21 cellular contexts compared by ENCODE assay signal in genomic region chrX:106007815-106008214, GRCh38. TPM values are rescaled to one million over a fixed set of nuclear protein-coding genes. Genes with fewer than 3 reads are reported as not detected.
A peak's percentile ranks its signal among the peaks of the same experiment; 100 is the strongest.
DNase-seq lines count a peak whose midpoint lies in the region; TF ChIP-seq lines count a peak whose summit lies in the region.
"Had no signal": no experiment of that assay in that cellular context is flagged by ENCODE, and none has a peak within 500 bp of the region (broad histone marks: within the 10 kb centered on the region; RNA-seq: fewer than 3 reads in every experiment).

No MANE protein-coding gene starts in this region.

- H3K79me2 ChIP-seq in hepatocyte (no peaks in the 10 kb centered on the region), MM.1S (ENCODE audit: low read length) (no peaks in the 10 kb centered on the region)

- no peak overlapping the region for H3K4me2 ChIP-seq in hepatocyte
- no peak overlapping the region for H3K4me2 ChIP-seq in MM.1S (ENCODE audit: low read depth, low read length)
- H3K4me2 ChIP-seq: A549; BLaER1 treated with 17β-estradiol and CSF1 and Interleukin-3, amounts not matched to agents 10 nM and 100 nM had no signal

- no peak overlapping the region for H3K27ac ChIP-seq in hepatocyte
- H3K27ac ChIP-seq in liver (ENCODE audit: low read depth in 1 of 2, low read length in 2 of 2), result peak overlapping the region; percentile 82 to 88
- H3K27ac ChIP-seq in MM.1S (ENCODE audit: low read length), result no peak overlapping the region
- H3K27ac ChIP-seq: A549; BLaER1 treated with 17β-estradiol and CSF1 and Interleukin-3, amounts not matched to agents 10 nM and 100 nM; GM23248 had no signal

- H3K9me3 ChIP-seq in hepatocyte (ENCODE audit: low read depth) (no peaks in the 10 kb centered on the region), liver (ENCODE audit: control insufficient read depth in 4 of 4, low read length in 3 of 4) (no peaks in the 10 kb centered on the region), MM.1S (replicated peaks; ENCODE audit: insufficient read depth, low read length) (no peaks in the 10 kb centered on the region)
- H3K9me3 ChIP-seq: A549, BE2C had no signal

- H3F3A ChIP-seq in MM.1S (ENCODE audit: insufficient read depth, low read length), result no peaks in the 10 kb centered on the region

- TF ChIP-seq CTCF in hepatocyte (IDR thresholded peaks at IDR 0.05; ENCODE audit: poor library complexity) (no peak), liver (IDR thresholded peaks at IDR 0.05; ENCODE audit: low read depth, low read length, missing input control) (no peak), MM.1S (IDR thresholded peaks at IDR 0.05; ENCODE audit: low read length) (no peak)

- H3K9me2 ChIP-seq in hepatocyte (replicated peaks; ENCODE audit: insufficient read depth) (no peaks in the 10 kb centered on the region), MM.1S (replicated peaks; ENCODE audit: insufficient read depth, low read length) (no peaks in the 10 kb centered on the region)

- H3K27me3 ChIP-seq in hepatocyte (no peaks in the 10 kb centered on the region), liver (ENCODE audit: control insufficient read depth in 4 of 4, insufficient read depth in 4 of 4, low read length in 3 of 4) (no peaks in the 10 kb centered on the region), MM.1S (replicated peaks; ENCODE audit: insufficient read depth, low read length) (no peaks in the 10 kb centered on the region)
- H3K27me3 ChIP-seq: BE2C had no signal

- peak in 1 of 2 donors; percentile 19 for TF ChIP-seq RAD21 in liver (IDR thresholded peaks at IDR 0.05)

- no peak overlapping the region for H3K4me3 ChIP-seq in hepatocyte
- H3K4me3 ChIP-seq in liver (ENCODE audit: low read depth in 1 of 3, low read length in 3 of 3), result peak overlapping the region in 2 of 3 donors; percentile 6 to 47
- H3K4me3 ChIP-seq in MM.1S (ENCODE audit: low read length), result no peak overlapping the region
- H3K4me3 ChIP-seq: A549; BLaER1 treated with 17β-estradiol and CSF1 and Interleukin-3, amounts not matched to agents 10 nM and 100 nM; GM23248 had no signal

- H3K9ac ChIP-seq in liver (ENCODE audit: low read depth in 1 of 2, low read length in 2 of 2) (peak overlapping the region in 1 of 2 donors; percentile 12), MM.1S (ENCODE audit: low read length) (no peak overlapping the region)
- H3K9ac ChIP-seq: BLaER1 treated with 17β-estradiol and CSF1 and Interleukin-3, amounts not matched to agents 10 nM and 100 nM; GM23248 had no signal

- no peaks in the 10 kb centered on the region for H4K20me1 ChIP-seq in hepatocyte (ENCODE audit: insufficient read depth, poor library complexity, severe bottlenecking)
- H4K20me1 ChIP-seq in MM.1S (ENCODE audit: insufficient read depth, low read length), result no peaks in the 10 kb centered on the region
- H4K20me1 ChIP-seq: BLaER1 treated with 17β-estradiol and CSF1 and Interleukin-3, amounts not matched to agents 10 nM and 100 nM had no signal

- no peak overlapping the region for H2AFZ ChIP-seq in hepatocyte
- no peak overlapping the region for H2AFZ ChIP-seq in MM.1S (ENCODE audit: low read length)
- H2AFZ ChIP-seq: GM23248 had no signal

- no peaks in the 10 kb centered on the region for H3K36me3 ChIP-seq in hepatocyte (replicated peaks; ENCODE audit: insufficient read depth, low read depth)
- no peaks in the 10 kb centered on the region for H3K36me3 ChIP-seq in liver (ENCODE audit: control insufficient read depth in 4 of 4, insufficient read depth in 3 of 4, low read depth in 1 of 4, low read length in 3 of 4)
- no peaks in the 10 kb centered on the region for H3K36me3 ChIP-seq in MM.1S (replicated peaks; ENCODE audit: insufficient read depth, low read length)
- H3K36me3 ChIP-seq: BE2C; BLaER1 treated with 17β-estradiol and CSF1 and Interleukin-3, amounts not matched to agents 10 nM and 100 nM had no signal

- DNase-seq in HuH-7 (ENCODE audit: low spot score) (peak; percentile 15), hepatocyte (ENCODE audit: low spot score) (peak; percentile 9), MM.1S (no peak), HuH-7.5 (ENCODE audit: low spot score) (no peak)
- DNase-seq in stimulated activated CD4-positive, alpha-beta T cell treated with anti-CD3 and anti-CD28 coated beads, Interleukin-4, amount 100 ng/mL, for 1 hour, result no peak
- DNase-seq: 8988T; ACHN; AML-193; BE2C; CD4-positive, alpha-beta T cell; CD8-positive, alpha-beta memory T cell; DMS 273 treated with DMSO at 0.1 percent for 48 hours; DND-41; GM23248; H7; HCEC 1CT had no signal

- H3K4me1 ChIP-seq in hepatocyte (ENCODE audit: insufficient read depth), result no peaks in the 10 kb centered on the region
- peaks cover 0 to 5% (median 2%) of the 10 kb centered on the region in 4 donors for H3K4me1 ChIP-seq in liver (ENCODE audit: control insufficient read depth in 4 of 4, insufficient read depth in 4 of 4, low read length in 3 of 4)
- no peaks in the 10 kb centered on the region for H3K4me1 ChIP-seq in MM.1S (ENCODE audit: low read length)
- H3K4me1 ChIP-seq: A549; BE2C; BLaER1 treated with 17β-estradiol and CSF1 and Interleukin-3, amounts not matched to agents 10 nM and 100 nM had no signal

- 35% methylated on average over 1 of the region's 1 CpG for WGBS in hepatocyte (ENCODE audit: low lambda C conversion rate, missing lambda C conversion rate)
- 6% methylated on average over 1 of the region's 1 CpG for WGBS in liver

TF ChIP-seq in liver, 16 proteins besides CTCF, POLR2A, EP300 and RAD21:
- TF ChIP-seq FOXA1 (IDR thresholded peaks at IDR 0.05) (no peak), JUND (IDR thresholded peaks at IDR 0.05) (peak in 1 of 2 donors; percentile 25), SP1 (IDR thresholded peaks at IDR 0.05) (peak; percentile 66), ATF3 (IDR thresholded peaks at IDR 0.05) (no peak), RXRA (IDR thresholded peaks at IDR 0.05) (peak; percentile 26 to 72), MAX (IDR thresholded peaks at IDR 0.05) (peak; percentile 61), EGR1 (IDR thresholded peaks at IDR 0.05; ENCODE audit: low read depth in 2 of 2) (peak; percentile 72 to 91), TAF1 (conservative IDR thresholded peaks at IDR 0.05) (peak; percentile 81), ZBTB33 (IDR thresholded peaks at IDR 0.05) (peak; percentile 70), YY1 (IDR thresholded peaks at IDR 0.05) (peak; percentile 65), FOXA2 (IDR thresholded peaks at IDR 0.05) (no peak), REST (IDR thresholded peaks at IDR 0.05) (peak; percentile 38), HNF4A (conservative IDR thresholded peaks at IDR 0.05) (peak; percentile 57 to 68)

RNA-seq across cellular contexts. Expression of gene SERPINA7, which starts 30.7 kb away (rescaled TPM):
- total RNA-seq in hepatocyte (42.9 and 43.1 TPM in 2 replicates), liver (100 to 1,000 TPM; 158 to 325 TPM)
- polyA plus RNA-seq in hepatocyte (33.5 and 47.5 TPM in 2 replicates), liver (100 to 1,000 TPM; 172 to 235 TPM)
- total RNA-seq: CD4-positive, alpha-beta T cell; CD8-positive, alpha-beta memory T cell; GM23248; H1; H7 had no signal
- polyA plus RNA-seq: A549; CD14-positive monocyte; CD8-positive, alpha-beta memory T cell; GM23248; H1 had no signal

Comparison
In these comparisons a context has a peak if more than half of its experiments do, and no peak if none do; other contexts are left out.
1. DNase-seq: peak in HuH-7 (single experiment) and hepatocyte (single experiment); none in MM.1S (single experiment), stimulated activated CD4-positive, alpha-beta T cell treated with anti-CD3 and anti-CD28 coated beads, Interleukin-4, amount 100 ng/mL, for 1 hour (single experiment) and HuH-7.5 (single experiment).
2. H3K27ac ChIP-seq: peak in liver (2 of 2); none in hepatocyte (single experiment) and MM.1S (single experiment).
3. H3K4me3 ChIP-seq: peak in liver (2 of 3); none in hepatocyte (single experiment) and MM.1S (single experiment).